10 cellular contexts compared by ENCODE assay signal in the genomic region with DNA sequence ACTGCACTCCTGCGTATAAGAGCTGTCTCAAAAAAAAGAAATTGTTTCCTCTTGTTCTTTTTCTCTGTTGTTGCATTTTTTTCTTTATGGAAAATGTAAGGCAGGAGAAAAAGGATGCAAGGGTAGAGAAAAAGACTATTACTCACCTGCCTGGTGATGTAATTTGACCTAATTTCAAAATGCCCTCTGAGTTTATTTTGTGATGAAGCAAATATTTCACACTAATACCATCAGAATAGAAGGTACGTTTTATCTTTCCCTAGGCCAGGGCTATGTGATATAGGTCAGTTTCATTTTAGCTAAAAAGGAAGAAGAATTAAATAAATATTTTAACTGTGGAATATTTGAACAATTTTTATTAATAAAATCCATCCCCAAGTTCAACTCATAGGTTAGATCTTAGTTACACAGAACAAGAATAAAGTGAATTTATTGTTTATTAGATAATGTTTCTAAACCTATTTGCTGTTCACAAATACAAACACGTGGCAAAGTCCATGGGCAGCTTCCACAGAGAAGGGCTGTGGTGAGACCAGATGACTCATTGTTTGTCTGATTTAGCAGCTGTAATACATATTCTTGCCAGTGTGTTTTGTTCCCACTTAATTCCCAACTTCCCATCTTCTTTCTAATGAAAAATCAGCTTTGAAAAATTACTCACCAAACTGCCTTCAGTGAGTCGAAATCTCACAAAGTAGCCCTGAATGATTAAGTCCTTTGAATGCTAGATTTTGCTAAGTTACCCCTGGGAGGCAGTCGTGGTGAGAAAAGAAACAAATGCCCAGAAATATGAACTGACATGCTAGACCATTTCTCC. TPM values are rescaled to one million over a fixed set of nuclear protein-coding genes. Genes with fewer than 3 reads are reported as not detected.
DNase-seq lines count a peak whose midpoint lies in the region; ATAC-seq and TF ChIP-seq lines count a peak whose summit lies in the region.
"Had no signal": no experiment of that assay in that cellular context is flagged by ENCODE, and none has a peak within 500 bp of the region (broad histone marks: within the 10 kb centered on the region; RNA-seq: fewer than 3 reads in every experiment).

No MANE protein-coding gene starts in this region.

- no peaks in the 10 kb centered on the region for H3K27me3 ChIP-seq in AG04450 (ENCODE audit: control insufficient read depth, insufficient read depth, low read length)
- no peaks in the 10 kb centered on the region for H3K27me3 ChIP-seq in adipocyte (replicated peaks; ENCODE audit: control insufficient read depth, insufficient read depth, low read length)
- no peaks in the 10 kb centered on the region for H3K27me3 ChIP-seq in CD8-positive, alpha-beta memory T cell (ENCODE audit: insufficient read depth, low read length, poor library complexity, severe bottlenecking)

- peaks cover 29% of the 10 kb centered on the region for H3K4me1 ChIP-seq in adipocyte (ENCODE audit: control insufficient read depth, insufficient read depth, low read length)
- no peaks in the 10 kb centered on the region for H3K4me1 ChIP-seq in CD8-positive, alpha-beta memory T cell (ENCODE audit: insufficient read depth, low read length)

- H3K4me3 ChIP-seq in AG04450 (ENCODE audit: low read depth, low read length), result no peak overlapping the region
- H3K4me3 ChIP-seq in adipocyte (ENCODE audit: low read length), result no peak overlapping the region
- no peak overlapping the region for H3K4me3 ChIP-seq in CD8-positive, alpha-beta memory T cell (ENCODE audit: low read length)

- H3K4me1 Mint-ChIP-seq in activated T-cell treated with anti-CD3 and anti-CD28 coated beads, Interleukin-2, amount 50 U/mL, for 4 hours (ENCODE audit: low read depth), result no peaks in the 10 kb centered on the region
- H3K4me1 Mint-ChIP-seq in CD8-positive, alpha-beta memory T cell, result no peaks in the 10 kb centered on the region
- H3K4me1 Mint-ChIP-seq: nephron had no signal

- no peak overlapping the region for H3K4me3 Mint-ChIP-seq in activated T-cell treated with anti-CD3 and anti-CD28 coated beads, Interleukin-2, amount 50 U/mL, for 4 hours
- no peak overlapping the region for H3K4me3 Mint-ChIP-seq in CD8-positive, alpha-beta memory T cell
- H3K4me3 Mint-ChIP-seq: nephron had no signal

- peak overlapping the region; percentile 7 for H3K9ac ChIP-seq in adipocyte (ENCODE audit: low read length)

- no peak overlapping the region for H3K27ac Mint-ChIP-seq in CD8-positive, alpha-beta memory T cell
- H3K27ac Mint-ChIP-seq: nephron had no signal

- POLR2A ChIA-PET in AG04450 (lab: Yijun Ruan, JAX), result no interaction called here
- POLR2A ChIA-PET in CD8-positive, alpha-beta memory T cell (lab: Charles Lee), result no interaction called here

- no peak overlapping the region for H3K27ac ChIP-seq in AG04450 (ENCODE audit: low read depth, low read length)
- no peak overlapping the region for H3K27ac ChIP-seq in CD8-positive, alpha-beta memory T cell (ENCODE audit: low read depth, low read length)

- H3K36me3 Mint-ChIP-seq in activated T-cell treated with anti-CD3 and anti-CD28 coated beads, Interleukin-2, amount 50 U/mL, for 4 hours (ENCODE audit: insufficient read depth), result no peaks in the 10 kb centered on the region
- no peaks in the 10 kb centered on the region for H3K36me3 Mint-ChIP-seq in CD8-positive, alpha-beta memory T cell

- H3K27me3 Mint-ChIP-seq in activated T-cell treated with anti-CD3 and anti-CD28 coated beads, Interleukin-2, amount 50 U/mL, for 4 hours (ENCODE audit: low read depth), result peaks cover 12% of the 10 kb centered on the region
- peaks cover 9 to 49% of the 10 kb centered on the region in 2 donors for H3K27me3 Mint-ChIP-seq in CD8-positive, alpha-beta memory T cell

- H3K9me3 ChIP-seq in AG04450 (ENCODE audit: control insufficient read depth, insufficient read depth, low read length), result peaks cover 2% of the 10 kb centered on the region; the same call in 1 of the 2 replicates
- no peaks in the 10 kb centered on the region for H3K9me3 ChIP-seq in adipocyte (ENCODE audit: control insufficient read depth, low read length)
- H3K9me3 ChIP-seq in CD8-positive, alpha-beta memory T cell (ENCODE audit: low read length), result no peaks in the 10 kb centered on the region

- no peak for ATAC-seq in activated T-cell treated with anti-CD3 and anti-CD28 coated beads, Interleukin-2, amount 50 U/mL, for 4 hours
- ATAC-seq in GM21737 (IDR thresholded peaks at IDR 0.05; ENCODE audit: unreplicated experiment) (no peak), HG02642 (IDR thresholded peaks at IDR 0.05; ENCODE audit: poor library complexity, unreplicated experiment) (no peak)

- peak; percentile 11 for TF ChIP-seq CTCF in AG04450 (IDR thresholded peaks at IDR 0.05; ENCODE audit: low read depth, low read length)

- peak; percentile 54 for DNase-seq in AG04450 (ENCODE audit: low read depth, low spot score)
- DNase-seq in HS-27A (ENCODE audit: low read depth), result peak; percentile 31
- peak; percentile 89 for DNase-seq in adipocyte (ENCODE audit: low read depth)
- peak; percentile 94 for DNase-seq in iris pigment epithelial cell (ENCODE audit: low read depth)
- DNase-seq in activated T-cell treated with anti-CD3 and anti-CD28 coated beads, Interleukin-2, amount 50 U/mL, for 4 hours, result no peak
- no peak for DNase-seq in CD8-positive, alpha-beta memory T cell
- DNase-seq: activated gamma-delta T cell had no signal

- CTCF ChIA-PET in AG04450 (lab: Charles Lee), result interaction anchor here (0.6 to 1.4 kb wide), 2 partner anchors 8 to 167 kb away, joined by 3 to 4 read pairs; no protein-coding TSS in a partner anchor
- CTCF ChIA-PET in CD8-positive, alpha-beta memory T cell (lab: Charles Lee), result interaction anchor here (1.5 kb wide), 1 partner anchor 11 kb away, joined by 3 read pairs; no protein-coding TSS in a partner anchor

- no peaks in the 10 kb centered on the region for H3K36me3 ChIP-seq in adipocyte (ENCODE audit: control insufficient read depth, insufficient read depth, low read length, severe bottlenecking)
- no peaks in the 10 kb centered on the region for H3K36me3 ChIP-seq in CD8-positive, alpha-beta memory T cell (ENCODE audit: insufficient read depth, low read length)

- no peaks in the 10 kb centered on the region for H3K9me3 Mint-ChIP-seq in activated T-cell treated with anti-CD3 and anti-CD28 coated beads, Interleukin-2, amount 50 U/mL, for 4 hours
- peaks cover 0 to 6% (median 0%) of the 10 kb centered on the region in 5 donors for H3K9me3 Mint-ChIP-seq in CD8-positive, alpha-beta memory T cell

RNA-seq across cellular contexts. Expression of a gene that starts 52.8 kb away (rescaled TPM):
- polyA plus RNA-seq in AG04450 (2011; rRNA removed), result 2.4 and 4.7 TPM in 2 replicates
- 0.83 and 1.8 TPM in 2 replicates for polyA minus RNA-seq in AG04450 (2011; rRNA and poly(A)+ RNA removed)
- total RNA-seq in activated T-cell treated with anti-CD3 and anti-CD28 coated beads, Interleukin-2, amount 50 U/mL, for 4 hours, result 1 to 10 TPM in 2 of 3 donors, under 1 TPM in 1; 0.84 to 1.3 (median 1.0) TPM
- 1 to 10 TPM; 1.6 to 2.2 TPM for total RNA-seq in CD8-positive, alpha-beta memory T cell
- 4.8 TPM for polyA plus RNA-seq in CD8-positive, alpha-beta memory T cell

Comparison
In these comparisons a context has a peak if more than half of its experiments do, and no peak if none do; other contexts are left out.
1. DNase-seq: peak in AG04450 (single experiment), HS-27A (single experiment), adipocyte (single experiment) and iris pigment epithelial cell (single experiment); none in activated T-cell treated with anti-CD3 and anti-CD28 coated beads, Interleukin-2, amount 50 U/mL, for 4 hours (single experiment) and CD8-positive, alpha-beta memory T cell (0 of 5).